1 cellular context compared by ENCODE assay signal in the genomic region with DNA sequence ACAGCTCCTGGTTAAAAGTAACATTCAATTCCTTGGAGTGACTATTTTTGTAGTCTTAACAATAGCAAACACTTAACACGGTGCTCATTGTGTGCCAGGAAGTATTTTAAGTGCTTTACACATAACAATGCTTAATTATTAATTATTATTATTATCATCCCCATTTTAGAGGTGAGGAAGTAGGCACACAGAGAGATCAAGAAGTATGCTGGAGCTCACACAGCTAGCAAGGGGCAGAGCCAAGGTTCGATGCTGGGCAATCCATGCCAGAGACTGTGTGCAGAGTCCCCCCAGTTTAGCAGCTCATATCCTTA.
TF ChIP-seq lines count a peak whose summit lies in the region.

No MANE protein-coding gene starts in this region.

TF ChIP-seq in GM23338, 12 proteins besides CTCF, POLR2A, EP300 and RAD21 (continued from another document):
- TF ChIP-seq, protein P1, sequence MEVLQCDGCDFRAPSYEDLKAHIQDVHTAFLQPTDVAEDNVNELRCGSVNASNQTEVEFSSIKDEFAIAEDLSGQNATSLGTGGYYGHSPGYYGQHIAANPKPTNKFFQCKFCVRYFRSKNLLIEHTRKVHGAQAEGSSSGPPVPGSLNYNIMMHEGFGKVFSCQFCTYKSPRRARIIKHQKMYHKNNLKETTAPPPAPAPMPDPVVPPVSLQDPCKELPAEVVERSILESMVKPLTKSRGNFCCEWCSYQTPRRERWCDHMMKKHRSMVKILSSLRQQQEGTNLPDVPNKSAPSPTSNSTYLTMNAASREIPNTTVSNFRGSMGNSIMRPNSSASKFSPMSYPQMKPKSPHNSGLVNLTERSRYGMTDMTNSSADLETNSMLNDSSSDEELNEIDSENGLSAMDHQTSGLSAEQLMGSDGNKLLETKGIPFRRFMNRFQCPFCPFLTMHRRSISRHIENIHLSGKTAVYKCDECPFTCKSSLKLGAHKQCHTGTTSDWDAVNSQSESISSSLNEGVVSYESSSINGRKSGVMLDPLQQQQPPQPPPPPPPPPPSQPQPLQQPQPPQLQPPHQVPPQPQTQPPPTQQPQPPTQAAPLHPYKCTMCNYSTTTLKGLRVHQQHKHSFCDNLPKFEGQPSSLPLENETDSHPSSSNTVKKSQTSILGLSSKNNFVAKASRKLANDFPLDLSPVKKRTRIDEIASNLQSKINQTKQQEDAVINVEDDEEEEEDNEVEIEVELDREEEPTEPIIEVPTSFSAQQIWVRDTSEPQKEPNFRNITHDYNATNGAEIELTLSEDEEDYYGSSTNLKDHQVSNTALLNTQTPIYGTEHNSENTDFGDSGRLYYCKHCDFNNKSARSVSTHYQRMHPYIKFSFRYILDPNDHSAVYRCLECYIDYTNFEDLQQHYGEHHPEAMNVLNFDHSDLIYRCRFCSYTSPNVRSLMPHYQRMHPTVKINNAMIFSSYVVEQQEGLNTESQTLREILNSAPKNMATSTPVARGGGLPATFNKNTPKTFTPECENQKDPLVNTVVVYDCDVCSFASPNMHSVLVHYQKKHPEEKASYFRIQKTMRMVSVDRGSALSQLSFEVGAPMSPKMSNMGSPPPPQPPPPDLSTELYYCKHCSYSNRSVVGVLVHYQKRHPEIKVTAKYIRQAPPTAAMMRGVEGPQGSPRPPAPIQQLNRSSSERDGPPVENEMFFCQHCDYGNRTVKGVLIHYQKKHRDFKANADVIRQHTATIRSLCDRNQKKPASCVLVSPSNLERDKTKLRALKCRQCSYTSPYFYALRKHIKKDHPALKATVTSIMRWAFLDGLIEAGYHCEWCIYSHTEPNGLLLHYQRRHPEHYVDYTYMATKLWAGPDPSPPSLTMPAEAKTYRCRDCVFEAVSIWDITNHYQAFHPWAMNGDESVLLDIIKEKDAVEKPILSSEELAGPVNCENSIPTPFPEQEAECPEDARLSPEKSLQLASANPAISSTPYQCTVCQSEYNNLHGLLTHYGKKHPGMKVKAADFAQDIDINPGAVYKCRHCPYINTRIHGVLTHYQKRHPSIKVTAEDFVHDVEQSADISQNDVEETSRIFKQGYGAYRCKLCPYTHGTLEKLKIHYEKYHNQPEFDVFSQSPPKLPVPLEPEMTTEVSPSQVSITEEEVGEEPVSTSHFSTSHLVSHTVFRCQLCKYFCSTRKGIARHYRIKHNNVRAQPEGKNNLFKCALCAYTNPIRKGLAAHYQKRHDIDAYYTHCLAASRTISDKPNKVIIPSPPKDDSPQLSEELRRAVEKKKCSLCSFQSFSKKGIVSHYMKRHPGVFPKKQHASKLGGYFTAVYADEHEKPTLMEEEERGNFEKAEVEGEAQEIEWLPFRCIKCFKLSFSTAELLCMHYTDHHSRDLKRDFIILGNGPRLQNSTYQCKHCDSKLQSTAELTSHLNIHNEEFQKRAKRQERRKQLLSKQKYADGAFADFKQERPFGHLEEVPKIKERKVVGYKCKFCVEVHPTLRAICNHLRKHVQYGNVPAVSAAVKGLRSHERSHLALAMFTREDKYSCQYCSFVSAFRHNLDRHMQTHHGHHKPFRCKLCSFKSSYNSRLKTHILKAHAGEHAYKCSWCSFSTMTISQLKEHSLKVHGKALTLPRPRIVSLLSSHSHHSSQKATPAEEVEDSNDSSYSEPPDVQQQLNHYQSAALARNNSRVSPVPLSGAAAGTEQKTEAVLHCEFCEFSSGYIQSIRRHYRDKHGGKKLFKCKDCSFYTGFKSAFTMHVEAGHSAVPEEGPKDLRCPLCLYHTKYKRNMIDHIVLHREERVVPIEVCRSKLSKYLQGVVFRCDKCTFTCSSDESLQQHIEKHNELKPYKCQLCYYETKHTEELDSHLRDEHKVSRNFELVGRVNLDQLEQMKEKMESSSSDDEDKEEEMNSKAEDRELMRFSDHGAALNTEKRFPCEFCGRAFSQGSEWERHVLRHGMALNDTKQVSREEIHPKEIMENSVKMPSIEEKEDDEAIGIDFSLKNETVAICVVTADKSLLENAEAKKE (CRISPR knock-in tag; IDR thresholded peaks at IDR 0.05), result no peak
- no peak for TF ChIP-seq POLR2AphosphoS5 (IDR thresholded peaks at IDR 0.05; ENCODE audit: low read depth)
